8 cellular contexts compared by ENCODE assay signal in genomic region chr17:36755586-36755985, GRCh38.
A peak's percentile ranks its signal among the peaks of the same experiment; 100 is the strongest.
DNase-seq lines count a peak whose midpoint lies in the region; ATAC-seq and TF ChIP-seq lines count a peak whose summit lies in the region.

No MANE protein-coding gene starts in this region.

- H3K27me3 ChIP-seq in AG04450 (ENCODE audit: control insufficient read depth, insufficient read depth, low read length) (no peaks in the 10 kb centered on the region), esophagus muscularis mucosa (peaks cover 0 to 74% (median 0%) of the 10 kb centered on the region in 4 donors)

- ATAC-seq in GM18498 (IDR thresholded peaks at IDR 0.05; ENCODE audit: unreplicated experiment): no peak

- H3K36me3 ChIP-seq in HEK293 (ENCODE audit: control insufficient read depth in 2 of 2, insufficient read depth in 1 of 2, low read length in 2 of 2) (no peaks in the 10 kb centered on the region), esophagus muscularis mucosa (no peaks in the 10 kb centered on the region)

- H3K4me3 ChIP-seq in AG04450 (ENCODE audit: low read depth, low read length): no peak overlapping the region
- no peak overlapping the region for H3K4me3 ChIP-seq in HEK293 (ENCODE audit: low read depth, low read length)
- no peak overlapping the region for H3K4me3 ChIP-seq in cardiac fibroblast (replicated peaks in 1 of 2; ENCODE audit: low read depth in 2 of 2, low read length in 2 of 2)
- no peak overlapping the region for H3K4me3 ChIP-seq in retinal pigment epithelial cell (ENCODE audit: low read length)
- no peak overlapping the region for H3K4me3 ChIP-seq in esophagus muscularis mucosa

- intact Hi-C loops in esophagus muscularis mucosa (cut with DNase I): no loop called here

- H3K9me3 ChIP-seq in AG04450 (ENCODE audit: control insufficient read depth, insufficient read depth, low read length): no peaks in the 10 kb centered on the region
- H3K9me3 ChIP-seq in HEK293 (ENCODE audit: control insufficient read depth, insufficient read depth, low read depth, low read length): no peaks in the 10 kb centered on the region
- no peaks in the 10 kb centered on the region for H3K9me3 ChIP-seq in esophagus muscularis mucosa

- 48% methylated on average over 10 of the region's 10 CpGs for WGBS in esophagus muscularis mucosa

- no peak overlapping the region for H3K27ac ChIP-seq in AG04450 (ENCODE audit: low read depth, low read length)
- H3K27ac ChIP-seq in HEK293 (ENCODE audit: extremely low read depth, low read depth, low read length): no peak overlapping the region
- H3K27ac ChIP-seq in esophagus muscularis mucosa (replicated peaks in 1 of 4): no peak overlapping the region
- H3K27ac ChIP-seq in RWPE1: no peak overlapping the region

- CTCF ChIA-PET in AG04450 (lab: Charles Lee): interaction anchor here (1.3 kb wide), 1 partner anchor 152 kb away, joined by 6 read pairs; no protein-coding TSS in a partner anchor
- CTCF ChIA-PET in HEK293 (lab: Yijun Ruan, JAX): interaction anchor here (0.6 to 2.4 kb wide), 15 partner anchors 8 to 190 kb away, joined by 3 to 14 read pairs (median 4); no protein-coding TSS in a partner anchor
- CTCF ChIA-PET in RWPE1 (lab: Yijun Ruan, JAX): interaction anchor here (0.6 kb wide), 1 partner anchor 49 kb away, joined by 3 read pairs; no protein-coding TSS in a partner anchor

- TF ChIP-seq CTCF in AG04450 (IDR thresholded peaks at IDR 0.05; ENCODE audit: low read depth, low read length): peak; percentile 29; the same call in 1 of the 2 replicates
- TF ChIP-seq CTCF in HEK293 (tag by site-specific recombination; IDR thresholded peaks at IDR 0.05): peak; percentile 37
- peak; percentile 47 for TF ChIP-seq CTCF in cardiac fibroblast (IDR thresholded peaks at IDR 0.05; ENCODE audit: low read depth, low read length)
- TF ChIP-seq CTCF in retinal pigment epithelial cell (conservative IDR thresholded peaks at IDR 0.05; ENCODE audit: low read depth, low read length): peak; percentile 53
- TF ChIP-seq CTCF in esophagus muscularis mucosa (IDR thresholded peaks at IDR 0.05): no peak
- TF ChIP-seq CTCF in RWPE1 (conservative IDR thresholded peaks at IDR 0.05; ENCODE audit: low read depth): no peak

- no peak for TF ChIP-seq EP300 in esophagus muscularis mucosa (IDR thresholded peaks at IDR 0.05)

- DNase-seq in AG04450 (ENCODE audit: low read depth, low spot score): no peak
- peak; percentile 13 for DNase-seq in T follicular helper cell (ENCODE audit: low read depth)
- DNase-seq in cardiac fibroblast (ENCODE audit: low read depth in 2 of 2): peak; percentile 11 to 20
- DNase-seq in retinal pigment epithelial cell (ENCODE audit: low read depth): no peak
- no peak for DNase-seq in esophagus muscularis mucosa (ENCODE audit: extremely low spot score)
- DNase-seq in RWPE1 (ENCODE audit: low spot score): no peak

- POLR2A ChIA-PET in AG04450 (lab: Yijun Ruan, JAX): no interaction called here
- POLR2A ChIA-PET in HEK293 (lab: Yijun Ruan, JAX): interaction anchor here (0.7 kb wide), 1 partner anchor 63 kb away, joined by 5 read pairs; no protein-coding TSS in a partner anchor
- POLR2A ChIA-PET in RWPE1 (lab: Yijun Ruan, JAX; ENCODE audit: low non-redundant PET): no interaction called here

- no peaks in the 10 kb centered on the region for H3K4me1 ChIP-seq in HEK293 (ENCODE audit: control insufficient read depth, insufficient read depth, low read length)
- no peaks in the 10 kb centered on the region for H3K4me1 ChIP-seq in esophagus muscularis mucosa

- no peak for TF ChIP-seq POLR2A in esophagus muscularis mucosa (IDR thresholded peaks at IDR 0.05; ENCODE audit: low read depth)

TF ChIP-seq in HEK293, 187 proteins besides CTCF, POLR2A, EP300 and RAD21:
- no peak for TF ChIP-seq ZNF350 (tag by site-specific recombination; IDR thresholded peaks at IDR 0.05)
- TF ChIP-seq ZBTB26 (tag by site-specific recombination; optimal IDR thresholded peaks at IDR 0.05): peak; percentile 19
- TF ChIP-seq ZBTB17 (tag by site-specific recombination; IDR thresholded peaks at IDR 0.05): no peak

Comparison
In these comparisons a context has a peak if more than half of its experiments do, and no peak if none do; other contexts are left out.
1. DNase-seq: peak in T follicular helper cell (single experiment) and cardiac fibroblast (2 of 2); none in AG04450 (single experiment), retinal pigment epithelial cell (single experiment), esophagus muscularis mucosa (single experiment) and RWPE1 (single experiment).
2. CTCF ChIP-seq: peak in AG04450 (single experiment), HEK293 (single experiment), cardiac fibroblast (single experiment) and retinal pigment epithelial cell (single experiment); none in esophagus muscularis mucosa (0 of 3) and RWPE1 (single experiment).